Comparison of ENCODE assay signal across 23 cellular contexts in genomic region chr17:77707546-77707945, GRCh38.
"Had no signal": no experiment of that assay in that cellular context is flagged by ENCODE, and none has a peak within 500 bp of the region (broad histone marks: within the 10 kb centered on the region; RNA-seq: fewer than 3 reads in every experiment).

No MANE protein-coding gene starts in this region.

- H3K4me1 ChIP-seq: adrenal gland, body of pancreas, neural progenitor cell, tibial nerve had no signal

- FAIRE-seq: frontal cortex had no signal

- H3K27ac ChIP-seq: adrenal gland, body of pancreas, epithelial cell of prostate, hepatocyte, neural progenitor cell, tibial nerve had no signal

- H3K27me3 ChIP-seq: adrenal gland, body of pancreas, hepatocyte, neural progenitor cell, tibial nerve had no signal

- H3K36me3 ChIP-seq: adrenal gland, tibial nerve had no signal

- H3K36me3 Mint-ChIP-seq: neural progenitor cell had no signal

- H3K4me3 ChIP-seq: adrenal gland, body of pancreas, hepatocyte, neural progenitor cell, tibial nerve had no signal

- H3K4me1 Mint-ChIP-seq: activated naive CD8-positive, alpha-beta T cell treated with anti-CD3 and anti-CD28 coated beads for 36 hours; neural progenitor cell; T-cell had no signal

- H3K9ac ChIP-seq: neural progenitor cell had no signal

- H3K4me3 Mint-ChIP-seq: activated CD4-positive, alpha-beta memory T cell treated with anti-CD3 and anti-CD28 coated beads for 36 hours; activated naive CD4-positive, alpha-beta T cell treated with anti-CD3 and anti-CD28 coated beads for 36 hours; activated naive CD8-positive, alpha-beta T cell treated with anti-CD3 and anti-CD28 coated beads for 36 hours; activated T-cell treated with anti-CD3 and anti-CD28 coated beads, Interleukin-2, amount 50 U/mL, for 72 hours; naive thymus-derived CD4-positive, alpha-beta T cell; neural progenitor cell; T-cell; T-helper 2 cell treated with Interferon-gamma antibody and Interleukin-4, amounts not matched to agents 5 μg/mL and 100 μg/mL, for 36 hours had no signal

- H3K27ac Mint-ChIP-seq: activated CD4-positive, alpha-beta memory T cell treated with anti-CD3 and anti-CD28 coated beads for 36 hours; activated naive CD4-positive, alpha-beta T cell treated with anti-CD3 and anti-CD28 coated beads for 36 hours; activated naive CD8-positive, alpha-beta T cell treated with anti-CD3 and anti-CD28 coated beads for 36 hours; activated T-cell treated with anti-CD3 and anti-CD28 coated beads, Interleukin-2, amount 50 U/mL, for 72 hours; naive thymus-derived CD4-positive, alpha-beta T cell; neural progenitor cell; T-cell; T-helper 2 cell treated with Interferon-gamma antibody and Interleukin-4, amounts not matched to agents 5 μg/mL and 100 μg/mL, for 36 hours had no signal

- DNase-seq: activated CD4-positive, alpha-beta memory T cell treated with anti-CD3 and anti-CD28 coated beads for 36 hours; activated CD4-positive, alpha-beta T cell treated with anti-CD3 and anti-CD28 coated beads for 4 hours; activated naive CD4-positive, alpha-beta T cell treated with anti-CD3 and anti-CD28 coated beads for 36 hours; activated naive CD8-positive, alpha-beta T cell treated with anti-CD3 and anti-CD28 coated beads for 36 hours; activated T-cell treated with anti-CD3 and anti-CD28 coated beads for 4 hours; activated T-cell treated with anti-CD3 and anti-CD28 coated beads, Interleukin-2, amount 50 U/mL, for 72 hours; aorta; body of pancreas; cerebellar nuclear complex; midbrain; occipital lobe; right cardiac atrium; stimulated activated CD4-positive, alpha-beta T cell treated with anti-CD3 and anti-CD28 coated beads, Interleukin-15, amount 100 ng/mL, for 24 hours; stimulated activated naive CD4-positive, alpha-beta T cell treated with Interleukin-2 at 50 U/mL for 16 hours; T-cell had no signal

- ATAC-seq: activated T-cell treated with anti-CD3 and anti-CD28 coated beads, Interleukin-2, amount 50 U/mL, for 72 hours; body of pancreas; naive thymus-derived CD4-positive, alpha-beta T cell; right cardiac atrium; T-cell had no signal

- H3K27me3 Mint-ChIP-seq: activated naive CD8-positive, alpha-beta T cell treated with anti-CD3 and anti-CD28 coated beads for 36 hours had no signal
